24 cellular contexts compared by ENCODE assay signal in the genomic region with DNA sequence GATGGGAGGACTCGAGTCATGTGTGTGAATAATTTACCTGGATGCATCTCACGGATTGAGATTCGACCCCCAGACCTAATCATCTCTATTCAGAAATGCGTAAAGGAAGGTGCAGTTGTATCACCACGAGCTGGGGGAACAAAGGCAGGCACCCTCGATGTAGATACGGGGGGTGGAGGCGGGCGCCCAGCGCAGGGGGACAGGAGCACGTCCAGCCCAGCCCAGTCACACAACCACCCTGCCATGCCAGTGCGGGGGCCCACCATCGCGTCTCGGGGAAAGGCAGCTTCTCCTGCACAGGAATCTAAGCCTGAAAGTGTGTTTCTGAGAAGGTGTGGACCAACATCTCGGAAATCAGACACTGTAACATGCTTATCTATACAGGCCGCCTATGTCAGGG.
DNase-seq lines count a peak whose midpoint lies in the region; ATAC-seq and TF ChIP-seq lines count a peak whose summit lies in the region.
"Had no signal": no experiment of that assay in that cellular context is flagged by ENCODE, and none has a peak within 500 bp of the region (broad histone marks: within the 10 kb centered on the region; RNA-seq: fewer than 3 reads in every experiment).

No MANE protein-coding gene starts in this region.

- no peak overlapping the region for H3K4me2 ChIP-seq in IMR-90 (ENCODE audit: low read depth, low read length)

- CTCF ChIA-PET in AG04450 (lab: Charles Lee): no interaction called here
- CTCF ChIA-PET in IMR-90 (lab: Yijun Ruan, JAX): no interaction called here

- H3K79me1 ChIP-seq in IMR-90 (ENCODE audit: low read depth in 1 of 2, low read length in 2 of 2): peaks cover 51 to 89% of the 10 kb centered on the region in 2 experiments

- no peak for TF ChIP-seq RAD21 in IMR-90 (IDR thresholded peaks at IDR 0.05; ENCODE audit: low read length)

- H3K9ac ChIP-seq in IMR-90 (ENCODE audit: low read depth, low read length): no peak overlapping the region

- no peaks in the 10 kb centered on the region for H3K36me3 Mint-ChIP-seq in T-helper 17 cell (ENCODE audit: low read depth)
- no peaks in the 10 kb centered on the region for H3K36me3 Mint-ChIP-seq in mesothelial cell of epicardium
- H3K36me3 Mint-ChIP-seq: CD14-positive monocyte, T-cell had no signal

- H3K27me3 Mint-ChIP-seq in T-helper 17 cell: peaks cover 20% of the 10 kb centered on the region
- no peaks in the 10 kb centered on the region for H3K27me3 Mint-ChIP-seq in mesothelial cell of epicardium (ENCODE audit: low read depth)

- no CpG with 5 or more reads among the region's 17 CpGs for WGBS in IMR-90 (ENCODE audit: extremely low coverage in 2 of 2, insufficient read length in 1 of 2), 2 experiments
- WGBS in aorta, 2 donors: 86 to 90% methylated on average over 17 of the region's 17 CpGs

- in situ Hi-C loops in IMR-90 (cut with MboI; ENCODE audit: low sequenced_read_pairs): no loop called here

- no peak overlapping the region; the same call in 1 of the 2 replicates for H2AK5ac ChIP-seq in IMR-90 (ENCODE audit: low read depth, low read length)

- no peak overlapping the region for H3K56ac ChIP-seq in IMR-90 (ENCODE audit: extremely low read depth, insufficient read depth, low read length)

- no peak overlapping the region for H2AFZ ChIP-seq in IMR-90 (replicated peaks; ENCODE audit: low read length, poor library complexity)

- H3K18ac ChIP-seq in IMR-90 (ENCODE audit: low read depth, low read length): no peak overlapping the region

- no peak overlapping the region for H3K4ac ChIP-seq in IMR-90 (ENCODE audit: low read depth, low read length)

- peak overlapping the region; percentile 37 for H3K27ac Mint-ChIP-seq in T-helper 17 cell
- peak overlapping the region; percentile 12 for H3K27ac Mint-ChIP-seq in mesothelial cell of epicardium
- H3K27ac Mint-ChIP-seq: CD14-positive monocyte had no signal

- H4K5ac ChIP-seq in IMR-90 (ENCODE audit: low read depth, low read length): no peak overlapping the region

- H3K36me3 ChIP-seq in IMR-90 (ENCODE audit: control insufficient read depth, insufficient read depth, low read length): no peaks in the 10 kb centered on the region
- H3K36me3 ChIP-seq in aorta (ENCODE audit: control insufficient read depth in 1 of 2, insufficient read depth in 2 of 2, low read length in 1 of 2): no peaks in the 10 kb centered on the region

- H3K27ac ChIP-seq in AG04450 (ENCODE audit: low read depth, low read length) (peak overlapping the region; percentile 11), IMR-90 (ENCODE audit: insufficient read depth, low read length) (no peak overlapping the region), aorta (ENCODE audit: low read depth in 1 of 2, low read length in 2 of 2) (no peak overlapping the region)

- H3K23ac ChIP-seq in IMR-90 (ENCODE audit: low read depth, low read length): no peak overlapping the region

- H3K9me1 ChIP-seq in IMR-90 (ENCODE audit: insufficient read depth, low read length): peaks cover 38% of the 10 kb centered on the region

- no peak overlapping the region for H2BK20ac ChIP-seq in IMR-90 (ENCODE audit: low read depth, low read length)

- H3K4me3 Mint-ChIP-seq in T-helper 17 cell (no peak overlapping the region), mesothelial cell of epicardium (no peak overlapping the region)
- H3K4me3 Mint-ChIP-seq: CD14-positive monocyte, T-cell had no signal

- DNase-seq in AG04450 (ENCODE audit: low read depth, low spot score): no peak
- DNase-seq in IMR-90: no peak
- no peak for DNase-seq in T-helper 17 cell
- DNase-seq in mesothelial cell of epicardium (ENCODE audit: low spot score in 2 of 2, unreplicated experiment in 2 of 2): no peak
- DNase-seq in stimulated activated CD4-positive, alpha-beta T cell treated with anti-CD3 and anti-CD28 coated beads, Interleukin-1b, Interleukin-23, amount 100 ng/mL, for 48 hours: no peak
- DNase-seq in aorta: no peak
- DNase-seq in EL: no peak
- DNase-seq: 8988T; AML-193; GF-D8; MM.1S; NCI-H1048; NCI-H1436; NCI-H187 treated with DMSO at 0.1 percent for 48 hours; NCI-H2107; NCI-H226; NCI-H774; NK-92 treated with Interleukin-12 subunit alpha and Interleukin-12 subunit beta, amount 100 ng/mL, for 24 hours; SHP77 treated with DMSO at 0.1 percent for 48 hours had no signal

- no peak overlapping the region for H4K8ac ChIP-seq in IMR-90 (ENCODE audit: low read depth in 2 of 2, low read length in 2 of 2)

- H3K4me1 ChIP-seq in IMR-90 (ENCODE audit: control insufficient read depth, insufficient read depth, low read length): peaks cover 17% of the 10 kb centered on the region
- H3K4me1 ChIP-seq in aorta (ENCODE audit: control insufficient read depth in 1 of 2, insufficient read depth in 2 of 2, low read length in 2 of 2): no peaks in the 10 kb centered on the region

- H4K91ac ChIP-seq in IMR-90 (ENCODE audit: insufficient read depth, low read depth, low read length): no peak overlapping the region

- H4K20me1 ChIP-seq in IMR-90 (ENCODE audit: insufficient read depth, low read length): peaks cover 93% of the 10 kb centered on the region

- POLR2A ChIA-PET in AG04450 (lab: Yijun Ruan, JAX) (interaction anchor here (0.5 kb wide), 1 partner anchor 456 kb away, joined by 4 read pairs; no protein-coding TSS in a partner anchor), IMR-90 (lab: Charles Lee; ENCODE audit: unreplicated experiment) (no interaction called here)

- no TSS peak for BruUV-seq in IMR-90 (replicated peaks; lab: Mats Ljungman, UMichigan)

- TF ChIP-seq CTCF in AG04450 (IDR thresholded peaks at IDR 0.05; ENCODE audit: low read depth, low read length) (no peak), IMR-90 (conservative IDR thresholded peaks at IDR 0.05; ENCODE audit: low read depth, low read length) (no peak), mesothelial cell of epicardium (IDR thresholded peaks at IDR 0.05; ENCODE audit: unreplicated experiment) (no peak)

- H3K9me3 Mint-ChIP-seq in mesothelial cell of epicardium: peaks cover 2% of the 10 kb centered on the region

- intact Hi-C loops in IMR-90 (cut with micrococcal nuclease): no loop called here
- intact Hi-C loops in aorta (cut with DNase I): no loop called here

- H3K4me3 ChIP-seq in AG04450 (ENCODE audit: low read depth, low read length) (no peak overlapping the region), IMR-90 (ENCODE audit: insufficient read depth, low read depth, low read length) (no peak overlapping the region), aorta (ENCODE audit: low read length in 2 of 2) (no peak overlapping the region)
- H3K4me3 ChIP-seq: K562 had no signal

- peaks cover 19% of the 10 kb centered on the region for H3K4me1 Mint-ChIP-seq in T-helper 17 cell
- peaks cover 51% of the 10 kb centered on the region for H3K4me1 Mint-ChIP-seq in mesothelial cell of epicardium
- H3K4me1 Mint-ChIP-seq: CD14-positive monocyte had no signal

- no peak overlapping the region for H2BK15ac ChIP-seq in IMR-90 (ENCODE audit: low read depth, low read length)

- no peak overlapping the region for H2BK5ac ChIP-seq in IMR-90 (ENCODE audit: low read depth, low read length, poor library complexity, severe bottlenecking)

- dilution Hi-C loops in IMR-90 (cut with HindIII; ENCODE audit: low sequenced_read_pairs, unreplicated experiment): no loop called here

- peak overlapping the region; percentile 26 for H2AK9ac ChIP-seq in IMR-90 (replicated peaks; ENCODE audit: low read depth, low read length, poor library complexity)

- no peak for TF ChIP-seq POLR2A in IMR-90 (IDR thresholded peaks at IDR 0.05; ENCODE audit: low read depth, low read length)

- H3K9me3 ChIP-seq in AG04450 (ENCODE audit: control insufficient read depth, insufficient read depth, low read length) (no peaks in the 10 kb centered on the region; the same call in 1 of the 2 replicates), IMR-90 (ENCODE audit: control insufficient read depth, insufficient read depth, low read length) (no peaks in the 10 kb centered on the region), T-helper 17 cell (ENCODE audit: control insufficient read depth, low read length, poor library complexity, severe bottlenecking) (no peaks in the 10 kb centered on the region), aorta (ENCODE audit: control insufficient read depth, low read length) (no peaks in the 10 kb centered on the region)

- ATAC-seq in IMR-90 (ENCODE audit: low read depth) (no peak), T-helper 17 cell (no peak), HG02623 (IDR thresholded peaks at IDR 0.05; ENCODE audit: unreplicated experiment) (no peak), aorta (ENCODE audit: low FRiP score) (no peak)
- ATAC-seq: K562, SK-N-SH treated with all-trans-retinoic acid at 6 μM for 48 hours had no signal

- no peak overlapping the region for H2BK120ac ChIP-seq in IMR-90 (ENCODE audit: low read depth, low read length)

- no peaks in the 10 kb centered on the region for H3K27me3 ChIP-seq in AG04450 (ENCODE audit: control insufficient read depth, insufficient read depth, low read length)
- H3K27me3 ChIP-seq in IMR-90 (ENCODE audit: control insufficient read depth, insufficient read depth, low read length): no peaks in the 10 kb centered on the region
- no peaks in the 10 kb centered on the region for H3K27me3 ChIP-seq in aorta (ENCODE audit: control insufficient read depth in 1 of 2, insufficient read depth in 2 of 2, low read length in 1 of 2)

- no peak overlapping the region for H3K14ac ChIP-seq in IMR-90 (replicated peaks; ENCODE audit: low read depth, low read length)

TF ChIP-seq in IMR-90, 13 proteins besides CTCF, POLR2A, EP300 and RAD21:
- no peak for TF ChIP-seq RFX5 (IDR thresholded peaks at IDR 0.05; ENCODE audit: low read depth, low read length)
- TF ChIP-seq MAFK (IDR thresholded peaks at IDR 0.05; ENCODE audit: low read depth, low read length): no peak
